In the genomic region with DNA sequence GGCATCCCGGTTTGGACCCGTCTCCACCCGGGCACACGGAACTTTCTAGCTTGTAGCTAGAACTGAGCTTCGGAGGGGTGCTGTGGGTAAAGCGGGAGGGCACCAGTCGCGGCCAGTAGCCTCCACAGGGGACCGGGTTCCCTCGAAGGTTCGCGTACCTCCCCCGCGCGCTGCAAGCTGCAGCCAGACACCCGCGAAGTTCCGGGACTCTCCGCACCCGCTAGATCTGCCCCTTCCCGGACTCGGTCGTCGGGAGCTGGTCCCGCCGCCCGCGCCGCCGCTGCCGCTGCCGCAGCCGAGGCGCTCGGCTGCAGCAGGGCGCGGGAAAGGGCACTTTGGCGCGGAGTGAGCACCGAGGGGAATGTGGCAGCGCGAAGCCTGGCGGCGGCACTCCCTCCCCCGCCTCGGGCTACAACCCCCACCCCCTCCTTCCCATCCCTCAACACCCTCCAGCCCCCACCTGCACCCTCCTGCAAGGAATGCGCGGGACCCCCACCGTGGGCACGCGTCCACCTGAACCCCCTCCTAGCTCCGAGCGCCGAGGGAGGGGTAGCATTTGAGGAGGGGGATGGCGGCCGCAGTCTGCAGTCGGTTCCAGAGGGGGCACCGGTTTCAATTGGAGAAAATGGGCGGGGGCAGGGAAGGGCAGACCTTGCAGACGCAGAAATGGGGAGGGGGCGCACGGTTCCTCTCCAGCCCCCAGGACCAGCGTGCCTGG, we compare ENCODE assay signal across 9 cellular contexts. TPM values are rescaled to one million over a fixed set of nuclear protein-coding genes. Genes with fewer than 3 reads are reported as not detected.
DNase-seq lines count a peak whose midpoint lies in the region; ATAC-seq and TF ChIP-seq lines count a peak whose summit lies in the region.
"Had no signal": no experiment of that assay in that cellular context is flagged by ENCODE, and none has a peak within 500 bp of the region (broad histone marks: within the 10 kb centered on the region; RNA-seq: fewer than 3 reads in every experiment).

No MANE protein-coding gene starts in this region.

- CTCF ChIA-PET in activated CD8-positive, alpha-beta T cell treated with anti-CD3 and anti-CD28 coated beads, Interleukin-2, amount 10 ng/mL, durations not matched to agents 7 days and 5 days (lab: Charles Lee) = interaction anchor here (2.2 kb wide), 1 partner anchor 531 kb away, joined by 16 read pairs; no protein-coding TSS in a partner anchor
- CTCF ChIA-PET in activated CD8-positive, alpha-beta T cell treated with anti-CD3 and anti-CD28 coated beads for 36 hours (lab: Charles Lee) = interaction anchor here (0.7 to 1.3 kb wide), 4 partner anchors 15 to 539 kb away, joined by 3 read pairs; no protein-coding TSS in a partner anchor

- H3K27me3 ChIP-seq in thoracic aorta (replicated peaks; ENCODE audit: insufficient read depth) = no peaks in the 10 kb centered on the region

- peaks cover 25 to 42% of the 10 kb centered on the region in 2 donors for H3K4me1 ChIP-seq in thoracic aorta (ENCODE audit: control insufficient read depth in 1 of 2, low read depth in 2 of 2)

- peak overlapping the region; percentile 73 for H3K4me3 ChIP-seq in thoracic aorta
- H3K4me3 ChIP-seq: lung had no signal

- H3K36me3 Mint-ChIP-seq in activated CD8-positive, alpha-beta T cell treated with anti-CD3 and anti-CD28 coated beads, Interleukin-2, amount 10 ng/mL, durations not matched to agents 7 days and 5 days (ENCODE audit: low read depth) = peaks cover 2% of the 10 kb centered on the region
- no peaks in the 10 kb centered on the region for H3K36me3 Mint-ChIP-seq in activated CD8-positive, alpha-beta T cell treated with anti-CD3 and anti-CD28 coated beads for 36 hours (ENCODE audit: low read depth)
- no peaks in the 10 kb centered on the region for H3K36me3 Mint-ChIP-seq in activated T-helper 1 cell treated with anti-CD3 and anti-CD28 coated beads, Interleukin-12 subunit alpha, Interleukin-12 subunit beta, Interleukin-2, Interleukin-4 antibody, amounts not matched to agents 30 ng/mL and 10 ng/mL and 1 ng/mL, durations not matched to agents 14 hours and 24 hours and 36 hours (ENCODE audit: low read depth)

- intact Hi-C loops in activated CD8-positive, alpha-beta T cell treated with anti-CD3 and anti-CD28 coated beads for 36 hours (cut with micrococcal nuclease) = no loop called here
- intact Hi-C loops in activated T-helper 1 cell treated with anti-CD3 and anti-CD28 coated beads, Interleukin-12 subunit alpha, Interleukin-12 subunit beta, Interleukin-2, Interleukin-4 antibody, amounts not matched to agents 30 ng/mL and 10 ng/mL and 1 ng/mL, durations not matched to agents 14 hours and 24 hours and 36 hours (cut with micrococcal nuclease) = loop anchor here (2.0 kb wide), 1 partner anchor 531 kb away; no protein-coding TSS in a partner anchor

- no peak overlapping the region for H3K27ac ChIP-seq in thoracic aorta

- peaks cover 12% of the 10 kb centered on the region for H3K4me1 Mint-ChIP-seq in activated CD8-positive, alpha-beta T cell treated with anti-CD3 and anti-CD28 coated beads, Interleukin-2, amount 10 ng/mL, durations not matched to agents 7 days and 5 days (ENCODE audit: low read depth)
- peaks cover 8% of the 10 kb centered on the region for H3K4me1 Mint-ChIP-seq in activated CD8-positive, alpha-beta T cell treated with anti-CD3 and anti-CD28 coated beads for 36 hours (ENCODE audit: low read depth)
- H3K4me1 Mint-ChIP-seq in activated T-helper 1 cell treated with anti-CD3 and anti-CD28 coated beads, Interleukin-12 subunit alpha, Interleukin-12 subunit beta, Interleukin-2, Interleukin-4 antibody, amounts not matched to agents 30 ng/mL and 10 ng/mL and 1 ng/mL, durations not matched to agents 14 hours and 24 hours and 36 hours (ENCODE audit: low read depth) = peaks cover 10% of the 10 kb centered on the region

- no peaks in the 10 kb centered on the region for H3K36me3 ChIP-seq in thoracic aorta

- DNase-seq in activated CD8-positive, alpha-beta T cell treated with anti-CD3 and anti-CD28 coated beads, Interleukin-2, amount 10 ng/mL, durations not matched to agents 7 days and 5 days = no peak
- no peak for DNase-seq in activated CD8-positive, alpha-beta T cell treated with anti-CD3 and anti-CD28 coated beads for 36 hours
- DNase-seq in activated T-helper 1 cell treated with anti-CD3 and anti-CD28 coated beads, Interleukin-12 subunit alpha, Interleukin-12 subunit beta, Interleukin-2, Interleukin-4 antibody, amounts not matched to agents 30 ng/mL and 10 ng/mL and 1 ng/mL, durations not matched to agents 14 hours and 24 hours and 36 hours (ENCODE audit: low spot score) = no peak
- DNase-seq in iris pigment epithelial cell (ENCODE audit: low read depth) = peak; percentile 8
- no peak for DNase-seq in thoracic aorta (ENCODE audit: low spot score)
- DNase-seq in SKM-1 treated with dmso at 0.1 percent for 144 hours (lab: John Stamatoyannopoulos, UW; ENCODE audit: unreplicated experiment) = no peak

- POLR2A ChIA-PET in activated CD8-positive, alpha-beta T cell treated with anti-CD3 and anti-CD28 coated beads, Interleukin-2, amount 10 ng/mL, durations not matched to agents 7 days and 5 days (lab: Charles Lee) = no interaction called here
- POLR2A ChIA-PET in activated CD8-positive, alpha-beta T cell treated with anti-CD3 and anti-CD28 coated beads for 36 hours (lab: Charles Lee) = no interaction called here

- H3K27me3 Mint-ChIP-seq in activated CD8-positive, alpha-beta T cell treated with anti-CD3 and anti-CD28 coated beads, Interleukin-2, amount 10 ng/mL, durations not matched to agents 7 days and 5 days (ENCODE audit: low read depth) = peaks cover 57% of the 10 kb centered on the region
- peaks cover 66% of the 10 kb centered on the region for H3K27me3 Mint-ChIP-seq in activated CD8-positive, alpha-beta T cell treated with anti-CD3 and anti-CD28 coated beads for 36 hours
- peaks cover 67% of the 10 kb centered on the region for H3K27me3 Mint-ChIP-seq in activated T-helper 1 cell treated with anti-CD3 and anti-CD28 coated beads, Interleukin-12 subunit alpha, Interleukin-12 subunit beta, Interleukin-2, Interleukin-4 antibody, amounts not matched to agents 30 ng/mL and 10 ng/mL and 1 ng/mL, durations not matched to agents 14 hours and 24 hours and 36 hours (ENCODE audit: insufficient read depth)

- H3K9me3 ChIP-seq in thoracic aorta = no peaks in the 10 kb centered on the region

- no peaks in the 10 kb centered on the region for H3K9me3 Mint-ChIP-seq in activated CD8-positive, alpha-beta T cell treated with anti-CD3 and anti-CD28 coated beads, Interleukin-2, amount 10 ng/mL, durations not matched to agents 7 days and 5 days (ENCODE audit: insufficient read depth)
- no peaks in the 10 kb centered on the region for H3K9me3 Mint-ChIP-seq in activated CD8-positive, alpha-beta T cell treated with anti-CD3 and anti-CD28 coated beads for 36 hours
- no peaks in the 10 kb centered on the region for H3K9me3 Mint-ChIP-seq in activated T-helper 1 cell treated with anti-CD3 and anti-CD28 coated beads, Interleukin-12 subunit alpha, Interleukin-12 subunit beta, Interleukin-2, Interleukin-4 antibody, amounts not matched to agents 30 ng/mL and 10 ng/mL and 1 ng/mL, durations not matched to agents 14 hours and 24 hours and 36 hours

- peak overlapping the region; percentile 53 for H3K4me3 Mint-ChIP-seq in activated CD8-positive, alpha-beta T cell treated with anti-CD3 and anti-CD28 coated beads, Interleukin-2, amount 10 ng/mL, durations not matched to agents 7 days and 5 days
- H3K4me3 Mint-ChIP-seq in activated CD8-positive, alpha-beta T cell treated with anti-CD3 and anti-CD28 coated beads for 36 hours = no peak overlapping the region
- peak overlapping the region; percentile 65 for H3K4me3 Mint-ChIP-seq in activated T-helper 1 cell treated with anti-CD3 and anti-CD28 coated beads, Interleukin-12 subunit alpha, Interleukin-12 subunit beta, Interleukin-2, Interleukin-4 antibody, amounts not matched to agents 30 ng/mL and 10 ng/mL and 1 ng/mL, durations not matched to agents 14 hours and 24 hours and 36 hours

- no peak for TF ChIP-seq CTCF in activated CD8-positive, alpha-beta T cell treated with anti-CD3 and anti-CD28 coated beads for 36 hours (IDR thresholded peaks at IDR 0.05)
- TF ChIP-seq CTCF in thoracic aorta (IDR thresholded peaks at IDR 0.05) = no peak

- no peak overlapping the region for H3K27ac Mint-ChIP-seq in activated CD8-positive, alpha-beta T cell treated with anti-CD3 and anti-CD28 coated beads, Interleukin-2, amount 10 ng/mL, durations not matched to agents 7 days and 5 days
- H3K27ac Mint-ChIP-seq in activated CD8-positive, alpha-beta T cell treated with anti-CD3 and anti-CD28 coated beads for 36 hours = no peak overlapping the region
- H3K27ac Mint-ChIP-seq in activated T-helper 1 cell treated with anti-CD3 and anti-CD28 coated beads, Interleukin-12 subunit alpha, Interleukin-12 subunit beta, Interleukin-2, Interleukin-4 antibody, amounts not matched to agents 30 ng/mL and 10 ng/mL and 1 ng/mL, durations not matched to agents 14 hours and 24 hours and 36 hours = no peak overlapping the region

- no peak for ATAC-seq in activated CD8-positive, alpha-beta T cell treated with anti-CD3 and anti-CD28 coated beads, Interleukin-2, amount 10 ng/mL, durations not matched to agents 7 days and 5 days
- no peak for ATAC-seq in activated CD8-positive, alpha-beta T cell treated with anti-CD3 and anti-CD28 coated beads for 36 hours
- ATAC-seq in thoracic aorta (ENCODE audit: insufficient number of reproducible peaks, low FRiP score, low read depth) = no peak
- no peak for ATAC-seq in GM18502 (IDR thresholded peaks at IDR 0.05; ENCODE audit: poor library complexity, unreplicated experiment)
- no peak for ATAC-seq in GM21423 (IDR thresholded peaks at IDR 0.05; ENCODE audit: unreplicated experiment)

RNA-seq across cellular contexts. Expression of a gene that starts 1.1 kb away (rescaled TPM):
- not detected for total RNA-seq in activated CD8-positive, alpha-beta T cell treated with anti-CD3 and anti-CD28 coated beads, Interleukin-2, amount 10 ng/mL, durations not matched to agents 7 days and 5 days
- not detected for total RNA-seq in activated CD8-positive, alpha-beta T cell treated with anti-CD3 and anti-CD28 coated beads for 36 hours
- total RNA-seq in activated T-helper 1 cell treated with anti-CD3 and anti-CD28 coated beads, Interleukin-12 subunit alpha, Interleukin-12 subunit beta, Interleukin-2, Interleukin-4 antibody, amounts not matched to agents 30 ng/mL and 10 ng/mL and 1 ng/mL, durations not matched to agents 14 hours and 24 hours and 36 hours = not detected in 2 replicates
- 1 to 10 TPM; 2.8 to 3.0 TPM for total RNA-seq in thoracic aorta

RNA-seq across cellular contexts. Expression of a gene that starts 12.8 kb away (rescaled TPM):
- total RNA-seq in activated CD8-positive, alpha-beta T cell treated with anti-CD3 and anti-CD28 coated beads, Interleukin-2, amount 10 ng/mL, durations not matched to agents 7 days and 5 days = not detected
- total RNA-seq in activated CD8-positive, alpha-beta T cell treated with anti-CD3 and anti-CD28 coated beads for 36 hours = not detected
- not detected in 2 replicates for total RNA-seq in activated T-helper 1 cell treated with anti-CD3 and anti-CD28 coated beads, Interleukin-12 subunit alpha, Interleukin-12 subunit beta, Interleukin-2, Interleukin-4 antibody, amounts not matched to agents 30 ng/mL and 10 ng/mL and 1 ng/mL, durations not matched to agents 14 hours and 24 hours and 36 hours
- total RNA-seq in thoracic aorta = not detected
- total RNA-seq: lung had no signal
